20 cellular contexts compared by ENCODE assay signal in genomic region chr5:75671506-75671905, GRCh38. TPM values are rescaled to one million over a fixed set of nuclear protein-coding genes. Genes with fewer than 3 reads are reported as not detected.
A peak's percentile ranks its signal among the peaks of the same experiment; 100 is the strongest.
DNase-seq lines count a peak whose midpoint lies in the region; ATAC-seq and TF ChIP-seq lines count a peak whose summit lies in the region.
"Had no signal": no experiment of that assay in that cellular context is flagged by ENCODE, and none has a peak within 500 bp of the region (broad histone marks: within the 10 kb centered on the region; RNA-seq: fewer than 3 reads in every experiment).

No MANE protein-coding gene starts in this region.

- peaks cover 7% of the 10 kb centered on the region for H3K36me3 Mint-ChIP-seq in natural killer cell treated with Interleukin-12 subunit alpha and Interleukin-12 subunit beta and Interleukin-15 and Interleukin-18, amount 100 ng/mL, for 72 hours
- H3K36me3 Mint-ChIP-seq in natural killer cell = peaks cover 5% of the 10 kb centered on the region

- no peaks in the 10 kb centered on the region for H3K9me3 Mint-ChIP-seq in natural killer cell treated with Interleukin-12 subunit alpha and Interleukin-12 subunit beta and Interleukin-15 and Interleukin-18, amount 100 ng/mL, for 72 hours
- H3K9me3 Mint-ChIP-seq in natural killer cell = no peaks in the 10 kb centered on the region
- H3K9me3 Mint-ChIP-seq: IgD-negative memory B cell had no signal

- H3K4me3 ChIP-seq in adipocyte (ENCODE audit: low read length) = peak overlapping the region; percentile 12
- no peak overlapping the region for H3K4me3 ChIP-seq in fibroblast of villous mesenchyme (ENCODE audit: low read depth, low read length)
- no peak overlapping the region for H3K4me3 ChIP-seq in esophagus muscularis mucosa
- no peak overlapping the region for H3K4me3 ChIP-seq in uterus
- H3K4me3 ChIP-seq: GM23248, HAP-1, SJSA1 had no signal

- TF ChIP-seq POLR2A in esophagus muscularis mucosa (IDR thresholded peaks at IDR 0.05; ENCODE audit: low read depth) (no peak), uterus (IDR thresholded peaks at IDR 0.05) (no peak)

- intact Hi-C loops in natural killer cell (cut with micrococcal nuclease) = loop anchor here (10.0 kb wide), 1 partner anchor 157 kb away; the partner anchor contains the start of genes CERT1 and POLK
- intact Hi-C loops in esophagus muscularis mucosa (cut with DNase I) = no loop called here
- intact Hi-C loops in uterus (cut with DNase I; ENCODE audit: low total_unique reads) = no loop called here

- H3K9me3 ChIP-seq in adipocyte (ENCODE audit: control insufficient read depth, low read length) (no peaks in the 10 kb centered on the region), esophagus muscularis mucosa (no peaks in the 10 kb centered on the region), uterus (no peaks in the 10 kb centered on the region)
- H3K9me3 ChIP-seq: HAP-1, SJSA1 had no signal

- ATAC-seq in natural killer cell treated with Interleukin-12 subunit alpha and Interleukin-12 subunit beta and Interleukin-15 and Interleukin-18, amount 100 ng/mL, for 72 hours = no peak
- no peak for ATAC-seq in natural killer cell
- ATAC-seq in HG02870 (IDR thresholded peaks at IDR 0.05; ENCODE audit: unreplicated experiment) = no peak
- ATAC-seq: Right ventricle myocardium inferior had no signal

- no peak overlapping the region for H3K9ac ChIP-seq in adipocyte (ENCODE audit: low read length)
- H3K9ac ChIP-seq: GM23248 had no signal

- 97% methylated on average over 2 of the region's 2 CpGs for WGBS in esophagus muscularis mucosa

- no peak for DNase-seq in natural killer cell treated with Interleukin-12 subunit alpha and Interleukin-12 subunit beta and Interleukin-15 and Interleukin-18, amount 100 ng/mL, for 72 hours (ENCODE audit: low spot score)
- DNase-seq in natural killer cell (no peak), adipocyte (ENCODE audit: low read depth) (peak; percentile 49), fibroblast of villous mesenchyme (ENCODE audit: low read depth) (peak; percentile 30), esophagus muscularis mucosa (ENCODE audit: extremely low spot score) (no peak), uterus (no peak), hepatic stellate cell (ENCODE audit: low spot score) (no peak)
- DNase-seq: GM23248, NCI-H1694, NCI-H2081 treated with DMSO at 0.1 percent for 48 hours, NCI-H2171 treated with DMSO at 0.1 percent for 48 hours, NCI-H446, NCI-H526, OCI-M1 had no signal

- H3K27ac Mint-ChIP-seq in natural killer cell treated with Interleukin-12 subunit alpha and Interleukin-12 subunit beta and Interleukin-15 and Interleukin-18, amount 100 ng/mL, for 72 hours = peak overlapping the region; percentile 12 to 95
- H3K27ac Mint-ChIP-seq in natural killer cell = peak overlapping the region in 1 of 2 donors; percentile 16

- peaks cover 34 to 42% of the 10 kb centered on the region in 2 donors for H3K4me1 Mint-ChIP-seq in natural killer cell treated with Interleukin-12 subunit alpha and Interleukin-12 subunit beta and Interleukin-15 and Interleukin-18, amount 100 ng/mL, for 72 hours (ENCODE audit: low read depth in 2 of 2)
- peaks cover 27 to 34% of the 10 kb centered on the region in 2 donors for H3K4me1 Mint-ChIP-seq in natural killer cell

- TF ChIP-seq CTCF in natural killer cell (IDR thresholded peaks at IDR 0.05) = no peak
- no peak for TF ChIP-seq CTCF in fibroblast of villous mesenchyme (IDR thresholded peaks at IDR 0.05; ENCODE audit: insufficient read depth, low read depth, low read length)
- TF ChIP-seq CTCF in esophagus muscularis mucosa (IDR thresholded peaks at IDR 0.05) = no peak
- TF ChIP-seq CTCF in uterus (IDR thresholded peaks at IDR 0.05) = no peak

- TF ChIP-seq EP300 in esophagus muscularis mucosa (IDR thresholded peaks at IDR 0.05) = no peak

- no peak overlapping the region for H3K4me3 Mint-ChIP-seq in natural killer cell treated with Interleukin-12 subunit alpha and Interleukin-12 subunit beta and Interleukin-15 and Interleukin-18, amount 100 ng/mL, for 72 hours
- no peak overlapping the region for H3K4me3 Mint-ChIP-seq in natural killer cell
- H3K4me3 Mint-ChIP-seq: IgD-negative memory B cell had no signal

- H3K27me3 ChIP-seq in adipocyte (replicated peaks; ENCODE audit: control insufficient read depth, insufficient read depth, low read length) (no peaks in the 10 kb centered on the region), esophagus muscularis mucosa (no peaks in the 10 kb centered on the region), uterus (no peaks in the 10 kb centered on the region)
- H3K27me3 ChIP-seq: SJSA1 had no signal

- peaks cover 42% of the 10 kb centered on the region for H3K4me1 ChIP-seq in adipocyte (ENCODE audit: control insufficient read depth, insufficient read depth, low read length)
- H3K4me1 ChIP-seq in esophagus muscularis mucosa = peaks cover 0 to 15% (median 8%) of the 10 kb centered on the region in 4 donors
- H3K4me1 ChIP-seq in uterus = no peaks in the 10 kb centered on the region
- H3K4me1 ChIP-seq: HAP-1 had no signal

- no peaks in the 10 kb centered on the region for H3K27me3 Mint-ChIP-seq in natural killer cell treated with Interleukin-12 subunit alpha and Interleukin-12 subunit beta and Interleukin-15 and Interleukin-18, amount 100 ng/mL, for 72 hours
- no peaks in the 10 kb centered on the region for H3K27me3 Mint-ChIP-seq in natural killer cell (ENCODE audit: low read depth in 2 of 2)
- H3K27me3 Mint-ChIP-seq: IgD-negative memory B cell had no signal

- H3K36me3 ChIP-seq in adipocyte (ENCODE audit: control insufficient read depth, insufficient read depth, low read length, severe bottlenecking) = peaks cover 16% of the 10 kb centered on the region
- H3K36me3 ChIP-seq in esophagus muscularis mucosa = peaks cover 0 to 31% (median 13%) of the 10 kb centered on the region in 4 donors
- no peaks in the 10 kb centered on the region for H3K36me3 ChIP-seq in uterus

- no peak overlapping the region for H3K27ac ChIP-seq in esophagus muscularis mucosa (replicated peaks in 1 of 4)
- no peak overlapping the region for H3K27ac ChIP-seq in uterus
- H3K27ac ChIP-seq: C4-2B, GM23248, SJSA1 had no signal

RNA-seq across cellular contexts. Expression of gene POC5, which starts 45.7 kb away (rescaled TPM):
- total RNA-seq in natural killer cell treated with Interleukin-12 subunit alpha and Interleukin-12 subunit beta and Interleukin-15 and Interleukin-18, amount 100 ng/mL, for 72 hours = 10 to 100 TPM; 21.4 to 22.4 TPM
- 10 to 100 TPM; 12.4 to 16.6 (median 12.5) TPM for total RNA-seq in natural killer cell
- total RNA-seq in fibroblast of villous mesenchyme = 10.6 and 15.5 TPM in 2 replicates
- total RNA-seq in esophagus muscularis mucosa = 10 to 100 TPM in 1 of 4 donors, 1 to 10 TPM in 3; 6.0 to 13.7 (median 8.0) TPM
- total RNA-seq in uterus = 10 to 100 TPM in 3 of 4 donors, 1 to 10 TPM in 1; 8.8 to 47.6 (median 27.8) TPM

Comparison
In these comparisons a context has a peak if more than half of its experiments do, and no peak if none do; other contexts are left out.
1. DNase-seq: peak in adipocyte (single experiment) and fibroblast of villous mesenchyme (single experiment); none in natural killer cell treated with Interleukin-12 subunit alpha and Interleukin-12 subunit beta and Interleukin-15 and Interleukin-18, amount 100 ng/mL, for 72 hours (single experiment), natural killer cell (single experiment), esophagus muscularis mucosa (single experiment), uterus (0 of 2) and hepatic stellate cell (single experiment).